Comparison of ENCODE assay signal across 1 cellular context in the genomic region with DNA sequence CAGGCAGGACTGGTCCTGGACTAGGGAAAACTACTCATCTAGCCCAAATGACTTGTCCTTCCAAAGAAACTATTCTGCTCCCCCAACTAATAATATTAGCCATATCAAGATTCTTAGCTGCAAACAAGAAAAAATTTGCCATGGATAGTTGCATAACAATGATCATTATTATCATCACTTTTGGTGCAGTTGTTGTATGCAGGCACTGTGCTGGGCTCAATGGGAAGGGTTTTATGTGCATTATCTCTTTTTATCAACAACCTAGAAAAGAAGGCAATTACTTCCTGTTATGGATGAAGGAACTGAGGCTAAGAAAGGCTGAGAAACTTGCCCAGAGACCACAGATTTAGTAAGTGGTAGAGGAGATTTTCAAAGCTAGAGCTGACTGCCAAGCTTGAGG.
TF ChIP-seq lines count a peak whose summit lies in the region.

No MANE protein-coding gene starts in this region.

TF ChIP-seq in A549, 52 proteins besides CTCF, POLR2A, EP300 and RAD21 (continued from another document):
- TF ChIP-seq, protein P1, sequence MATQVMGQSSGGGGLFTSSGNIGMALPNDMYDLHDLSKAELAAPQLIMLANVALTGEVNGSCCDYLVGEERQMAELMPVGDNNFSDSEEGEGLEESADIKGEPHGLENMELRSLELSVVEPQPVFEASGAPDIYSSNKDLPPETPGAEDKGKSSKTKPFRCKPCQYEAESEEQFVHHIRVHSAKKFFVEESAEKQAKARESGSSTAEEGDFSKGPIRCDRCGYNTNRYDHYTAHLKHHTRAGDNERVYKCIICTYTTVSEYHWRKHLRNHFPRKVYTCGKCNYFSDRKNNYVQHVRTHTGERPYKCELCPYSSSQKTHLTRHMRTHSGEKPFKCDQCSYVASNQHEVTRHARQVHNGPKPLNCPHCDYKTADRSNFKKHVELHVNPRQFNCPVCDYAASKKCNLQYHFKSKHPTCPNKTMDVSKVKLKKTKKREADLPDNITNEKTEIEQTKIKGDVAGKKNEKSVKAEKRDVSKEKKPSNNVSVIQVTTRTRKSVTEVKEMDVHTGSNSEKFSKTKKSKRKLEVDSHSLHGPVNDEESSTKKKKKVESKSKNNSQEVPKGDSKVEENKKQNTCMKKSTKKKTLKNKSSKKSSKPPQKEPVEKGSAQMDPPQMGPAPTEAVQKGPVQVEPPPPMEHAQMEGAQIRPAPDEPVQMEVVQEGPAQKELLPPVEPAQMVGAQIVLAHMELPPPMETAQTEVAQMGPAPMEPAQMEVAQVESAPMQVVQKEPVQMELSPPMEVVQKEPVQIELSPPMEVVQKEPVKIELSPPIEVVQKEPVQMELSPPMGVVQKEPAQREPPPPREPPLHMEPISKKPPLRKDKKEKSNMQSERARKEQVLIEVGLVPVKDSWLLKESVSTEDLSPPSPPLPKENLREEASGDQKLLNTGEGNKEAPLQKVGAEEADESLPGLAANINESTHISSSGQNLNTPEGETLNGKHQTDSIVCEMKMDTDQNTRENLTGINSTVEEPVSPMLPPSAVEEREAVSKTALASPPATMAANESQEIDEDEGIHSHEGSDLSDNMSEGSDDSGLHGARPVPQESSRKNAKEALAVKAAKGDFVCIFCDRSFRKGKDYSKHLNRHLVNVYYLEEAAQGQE (IDR thresholded peaks at IDR 0.05) = no peak
